1 cellular context compared by ENCODE assay signal in genomic region chr6:132811276-132811675, GRCh38.
TF ChIP-seq lines count a peak whose summit lies in the region.

No MANE protein-coding gene starts in this region.

TF ChIP-seq in IMR-90, 13 proteins besides CTCF, POLR2A, EP300 and RAD21 (continued from another document):
- TF ChIP-seq BHLHE40 (IDR thresholded peaks at IDR 0.05; ENCODE audit: low read depth, low read length) (no peak), RFX5 (IDR thresholded peaks at IDR 0.05; ENCODE audit: low read depth, low read length) (no peak), CEBPB (IDR thresholded peaks at IDR 0.05; ENCODE audit: low read depth, low read length) (no peak), MAFK (IDR thresholded peaks at IDR 0.05; ENCODE audit: low read depth, low read length) (no peak), SMC3 (IDR thresholded peaks at IDR 0.05; ENCODE audit: low read depth, low read length) (no peak), RCOR1 (IDR thresholded peaks at IDR 0.05; ENCODE audit: insufficient replicate concordance, low read length) (no peak), ELK1 (IDR thresholded peaks at IDR 0.05; ENCODE audit: borderline replicate concordance, low read depth, low read length) (no peak), FOS (IDR thresholded peaks at IDR 0.05; ENCODE audit: low read depth, low read length) (no peak), MAZ (IDR thresholded peaks at IDR 0.05; ENCODE audit: borderline replicate concordance, low read depth, low read length) (no peak)
